ENCODE assay signal across 8 cellular contexts in the genomic region with DNA sequence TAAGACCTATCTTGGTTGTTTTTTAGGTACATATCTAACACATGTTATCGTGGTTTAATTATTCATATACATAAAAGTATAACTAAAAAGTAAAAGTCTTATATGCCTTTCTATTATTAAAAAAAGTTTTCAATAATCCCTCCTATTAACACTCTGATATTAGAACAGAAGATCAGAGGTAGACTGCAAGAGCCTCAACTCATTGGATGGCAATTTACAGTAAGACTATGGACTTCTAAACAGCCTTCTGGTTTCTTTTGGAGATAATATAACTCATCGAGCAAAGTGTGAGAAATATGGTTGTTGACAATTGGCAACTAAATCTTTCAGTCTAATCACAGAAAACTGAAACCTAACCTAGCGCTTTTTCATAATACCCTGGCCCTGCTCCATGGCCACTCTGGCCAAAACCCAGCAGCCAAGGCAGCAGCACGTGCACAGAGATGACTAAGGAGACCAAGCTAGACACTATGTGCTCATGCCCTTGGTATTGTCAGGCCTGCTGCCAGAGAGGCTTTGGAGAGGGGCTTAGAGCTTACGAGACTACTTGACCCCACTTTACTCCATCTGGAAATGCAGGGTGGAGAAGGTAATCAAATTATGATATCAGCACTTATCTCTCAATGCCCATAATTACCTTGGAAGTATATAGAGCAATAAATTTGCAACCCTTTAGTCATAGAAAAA. TPM values are rescaled to one million over a fixed set of nuclear protein-coding genes. Genes with fewer than 3 reads are reported as not detected.
DNase-seq lines count a peak whose midpoint lies in the region; ATAC-seq and TF ChIP-seq lines count a peak whose summit lies in the region.

No MANE protein-coding gene starts in this region.

- no peak overlapping the region for H3K4me3 Mint-ChIP-seq in activated naive CD8-positive, alpha-beta T cell treated with anti-CD3 and anti-CD28 coated beads for 36 hours

- peak overlapping the region; percentile 14 for H3K27ac ChIP-seq in muscle layer of colon (ENCODE audit: low read depth, low read length)
- H3K27ac ChIP-seq in neuronal stem cell (replicated peaks; ENCODE audit: low read length) = no peak overlapping the region

- H3K4ac ChIP-seq in neuronal stem cell (ENCODE audit: low read length) = no peak overlapping the region

- H3K4me1 Mint-ChIP-seq in activated naive CD8-positive, alpha-beta T cell treated with anti-CD3 and anti-CD28 coated beads for 36 hours = peaks cover 6% of the 10 kb centered on the region

- H3K9me3 Mint-ChIP-seq in activated naive CD8-positive, alpha-beta T cell treated with anti-CD3 and anti-CD28 coated beads for 36 hours = no peaks in the 10 kb centered on the region

- no peaks in the 10 kb centered on the region for H3K27me3 ChIP-seq in muscle layer of colon (ENCODE audit: control insufficient read depth in 1 of 2, insufficient read depth in 2 of 2, low read length in 2 of 2)
- no peaks in the 10 kb centered on the region for H3K27me3 ChIP-seq in neuronal stem cell (ENCODE audit: control insufficient read depth in 3 of 3, insufficient read depth in 3 of 3, low read depth in 1 of 3, low read length in 3 of 3)

- H3K4me2 ChIP-seq in neuronal stem cell (ENCODE audit: insufficient read depth, low read length, poor library complexity, severe bottlenecking) = no peak overlapping the region

- H3K4me3 ChIP-seq in epithelial cell of esophagus (ENCODE audit: low read length) (no peak overlapping the region), muscle layer of colon (ENCODE audit: low read depth in 1 of 2, low read length in 2 of 2) (peak overlapping the region in 1 of 2 donors; percentile 27), neuronal stem cell (ENCODE audit: low read length in 2 of 2) (no peak overlapping the region)

- H2BK120ac ChIP-seq in neuronal stem cell (ENCODE audit: low read depth, low read length) = no peak overlapping the region

- H3K9ac ChIP-seq in muscle layer of colon (ENCODE audit: low read length) (no peak overlapping the region), neuronal stem cell (ENCODE audit: low read depth, low read length, poor library complexity) (no peak overlapping the region)

- no peak overlapping the region for H4K8ac ChIP-seq in neuronal stem cell (ENCODE audit: low read depth, low read length)

- H2AFZ ChIP-seq in neuronal stem cell (ENCODE audit: low read length) = no peak overlapping the region

- no peak for ATAC-seq in HG03097 (IDR thresholded peaks at IDR 0.05; ENCODE audit: low FRiP score, unreplicated experiment)

- no peaks in the 10 kb centered on the region for H3K27me3 Mint-ChIP-seq in activated naive CD8-positive, alpha-beta T cell treated with anti-CD3 and anti-CD28 coated beads for 36 hours

- H3K9me3 ChIP-seq in muscle layer of colon (ENCODE audit: low read length) (no peaks in the 10 kb centered on the region), neuronal stem cell (replicated peaks in 1 of 2; ENCODE audit: control insufficient read depth in 2 of 2, insufficient read depth in 1 of 2, low read depth in 1 of 2, low read length in 2 of 2) (no peaks in the 10 kb centered on the region)

- H3K14ac ChIP-seq in neuronal stem cell (ENCODE audit: low read length) = no peak overlapping the region

- no CpG with 5 or more reads among the region's 5 CpGs for WGBS in neuronal stem cell (ENCODE audit: extremely low coverage in 2 of 2, insufficient read length in 2 of 2, insufficient replicate concordance in 1 of 2), 2 donors

- H3K23ac ChIP-seq in neuronal stem cell (ENCODE audit: low read depth, low read length, poor library complexity) = no peak overlapping the region

- no peak overlapping the region for H2AK5ac ChIP-seq in neuronal stem cell (ENCODE audit: low read depth, low read length)

- H3K27ac Mint-ChIP-seq in activated naive CD8-positive, alpha-beta T cell treated with anti-CD3 and anti-CD28 coated beads for 36 hours = no peak overlapping the region

- peak; percentile 92 for DNase-seq in AG20443 (ENCODE audit: low spot score)
- peak; percentile 96 for DNase-seq in NCI-H524 treated with DMSO at 0.1 percent for 48 hours (lab: John Stamatoyannopoulos, UW)
- peak; percentile 76 for DNase-seq in epithelial cell of esophagus (ENCODE audit: low read depth)
- no peak for DNase-seq in neuronal stem cell (ENCODE audit: low spot score)
- DNase-seq in activated CD4-positive, alpha-beta T cell treated with anti-CD3 and anti-CD28 coated beads, Interleukin-2, amount 50 U/mL, for 1 hour = no peak
- no peak for DNase-seq in activated naive CD8-positive, alpha-beta T cell treated with anti-CD3 and anti-CD28 coated beads for 36 hours

- H2BK5ac ChIP-seq in neuronal stem cell (ENCODE audit: low read length) = no peak overlapping the region

- H2BK15ac ChIP-seq in neuronal stem cell (ENCODE audit: low read length) = no peak overlapping the region

- no peak overlapping the region for H2BK12ac ChIP-seq in neuronal stem cell (ENCODE audit: low read length)

- peaks cover 15% of the 10 kb centered on the region for H3K4me1 ChIP-seq in muscle layer of colon (ENCODE audit: insufficient read depth, low read length)
- H3K4me1 ChIP-seq in neuronal stem cell (ENCODE audit: control insufficient read depth in 2 of 2, insufficient read depth in 1 of 2, low read depth in 1 of 2, low read length in 2 of 2) = no peaks in the 10 kb centered on the region

- no peak overlapping the region for H4K91ac ChIP-seq in neuronal stem cell (ENCODE audit: low read depth, low read length, poor library complexity)

- no peak for TF ChIP-seq CTCF in epithelial cell of esophagus (IDR thresholded peaks at IDR 0.05; ENCODE audit: insufficient read depth, low read depth, low read length, missing control alignments)

- peaks cover 2% of the 10 kb centered on the region for H3K79me1 ChIP-seq in neuronal stem cell (ENCODE audit: low read depth, low read length)

- H3K18ac ChIP-seq in neuronal stem cell (ENCODE audit: low read length) = no peak overlapping the region

- H3K36me3 ChIP-seq in muscle layer of colon (ENCODE audit: insufficient read depth, low read length) (peaks cover 3% of the 10 kb centered on the region), neuronal stem cell (replicated peaks in 1 of 2; ENCODE audit: control insufficient read depth in 2 of 2, insufficient read depth in 2 of 2, low read length in 2 of 2) (peaks cover 5 to 39% of the 10 kb centered on the region in 2 donors)

- H3K36me3 Mint-ChIP-seq in activated naive CD8-positive, alpha-beta T cell treated with anti-CD3 and anti-CD28 coated beads for 36 hours = peaks cover 27% of the 10 kb centered on the region

RNA-seq across cellular contexts. Expression of gene EEF1AKMT1, which starts 40.6 kb away (rescaled TPM):
- polyA plus RNA-seq in neuronal stem cell (2013, experiment 1 of 2) = 11.9 TPM
- polyA plus RNA-seq in neuronal stem cell (2013, experiment 2 of 2) = 11.5 TPM
- total RNA-seq in activated naive CD8-positive, alpha-beta T cell treated with anti-CD3 and anti-CD28 coated beads for 36 hours = 10 to 100 TPM; 18.5 to 20.6 TPM

Comparison
In these comparisons a context has a peak if more than half of its experiments do, and no peak if none do; other contexts are left out.
1. DNase-seq: peak in AG20443 (single experiment), NCI-H524 treated with DMSO at 0.1 percent for 48 hours (single experiment) and epithelial cell of esophagus (single experiment); none in neuronal stem cell (single experiment), activated CD4-positive, alpha-beta T cell treated with anti-CD3 and anti-CD28 coated beads, Interleukin-2, amount 50 U/mL, for 1 hour (single experiment) and activated naive CD8-positive, alpha-beta T cell treated with anti-CD3 and anti-CD28 coated beads for 36 hours (single experiment).